ENCODE assay signal across 1 cellular context in genomic region chr15:29821416-29822099, GRCh38.
A peak's percentile ranks its signal among the peaks of the same experiment; 100 is the strongest.
TF ChIP-seq lines count a peak whose summit lies in the region.

No MANE protein-coding gene starts in this region.

TF ChIP-seq in K562, 482 proteins besides CTCF, POLR2A, EP300 and RAD21 (continued from another document and continues in another):
- TF ChIP-seq UBTF (IDR thresholded peaks at IDR 0.05; ENCODE audit: borderline replicate concordance in 1 of 2, low read depth in 2 of 2, low read length in 2 of 2) (peak; percentile 83 to 87), ZFX (CRISPR knock-in tag; IDR thresholded peaks at IDR 0.05) (peak; percentile 76), RFX7 (CRISPR knock-in tag; IDR thresholded peaks at IDR 0.05) (no peak), VEZF1 (CRISPR knock-in tag; IDR thresholded peaks at IDR 0.05) (peak; percentile 52; the same call in 1 of the 2 replicates), GATAD2A (IDR thresholded peaks at IDR 0.05) (no peak), MLX (CRISPR knock-in tag; conservative IDR thresholded peaks at IDR 0.05) (no peak), SRSF7 (optimal IDR thresholded peaks at IDR 0.05; ENCODE audit: low read depth, low read length) (no peak), RUNX1 (IDR thresholded peaks at IDR 0.05; ENCODE audit: low read depth) (no peak), DDX20 (tag; IDR thresholded peaks at IDR 0.05; ENCODE audit: low read depth) (no peak), SMAD3 (CRISPR knock-in tag; conservative IDR thresholded peaks at IDR 0.05) (no peak), CHD2 (IDR thresholded peaks at IDR 0.05; ENCODE audit: low read depth, low read length) (no peak), SIN3B (IDR thresholded peaks at IDR 0.05; ENCODE audit: low read depth) (no peak), NCOA2 (IDR thresholded peaks at IDR 0.05; ENCODE audit: partially characterized antibody in 2 of 2) (no peak), YY1 (IDR thresholded peaks at IDR 0.05; ENCODE audit: borderline replicate concordance in 1 of 3, control insufficient read depth in 1 of 3, extremely low read depth in 1 of 3, insufficient read depth in 3 of 3, insufficient read length in 1 of 3, insufficient replicate concordance in 2 of 3, low read depth in 1 of 3, low read length in 2 of 3) (peak; percentile 33 to 88 (median 69)), CEBPZ (IDR thresholded peaks at IDR 0.05; ENCODE audit: borderline replicate concordance, low read depth, low read length) (no peak), GABPB2 (CRISPR knock-in tag; conservative IDR thresholded peaks at IDR 0.05) (no peak), FOXA1 (IDR thresholded peaks at IDR 0.05; ENCODE audit: borderline replicate concordance) (no peak), ZNF253 (CRISPR knock-in tag; conservative IDR thresholded peaks at IDR 0.05) (no peak), NONO (IDR thresholded peaks at IDR 0.05; ENCODE audit: low read depth in 2 of 2, low read length in 1 of 2) (no peak), NR2C1 (IDR thresholded peaks at IDR 0.05) (no peak), NR2C1 (tag; IDR thresholded peaks at IDR 0.05) (no peak), ZNF24 (IDR thresholded peaks at IDR 0.05) (no peak), COPS2 (conservative IDR thresholded peaks at IDR 0.05) (no peak), ZNF217 (CRISPR knock-in tag; IDR thresholded peaks at IDR 0.05) (no peak), ZNF444 (CRISPR knock-in tag; IDR thresholded peaks at IDR 0.05) (no peak), THAP12 (CRISPR knock-in tag; IDR thresholded peaks at IDR 0.05) (0 out of 2 replicates have a peak, but pooled peaks have one; percentile 35), NRF1 (conservative IDR thresholded peaks at IDR 0.05 in 1 of 2, IDR thresholded peaks at IDR 0.05 in 1 of 2) (peak; percentile 84 to 85), MTF1 (CRISPR knock-in tag; IDR thresholded peaks at IDR 0.05; ENCODE audit: borderline replicate concordance) (no peak), KDM5B (IDR thresholded peaks at IDR 0.05; ENCODE audit: insufficient replicate concordance, low read depth, low read length) (peak; percentile 58), RBM17 (IDR thresholded peaks at IDR 0.05; ENCODE audit: borderline replicate concordance, low read depth, low read length) (no peak), PYGO2 (tag; IDR thresholded peaks at IDR 0.05) (no peak), GTF2A2 (tag; IDR thresholded peaks at IDR 0.05) (no peak), CCAR2 (IDR thresholded peaks at IDR 0.05; ENCODE audit: low read depth, low read length) (no peak), ZNF561 (CRISPR knock-in tag; conservative IDR thresholded peaks at IDR 0.05) (no peak), FOXJ3 (CRISPR knock-in tag; IDR thresholded peaks at IDR 0.05) (no peak), ZBTB11 (CRISPR knock-in tag; IDR thresholded peaks at IDR 0.05) (no peak), RNF2 (IDR thresholded peaks at IDR 0.05) (no peak), ID3 (CRISPR knock-in tag; IDR thresholded peaks at IDR 0.05) (no peak), ID3 (tag; IDR thresholded peaks at IDR 0.05) (no peak), EWSR1 (IDR thresholded peaks at IDR 0.05; ENCODE audit: borderline replicate concordance, low read depth, partially characterized antibody) (no peak), ZNF41 (CRISPR knock-in tag; conservative IDR thresholded peaks at IDR 0.05) (no peak), ZNF644 (tag; IDR thresholded peaks at IDR 0.05; ENCODE audit: low read depth) (no peak), MCM5 (IDR thresholded peaks at IDR 0.05; ENCODE audit: low read depth) (no peak), ZC3H4 (CRISPR knock-in tag; IDR thresholded peaks at IDR 0.05; ENCODE audit: borderline replicate concordance) (peak; percentile 68; the same call in 1 of the 2 replicates), ZNF224 (CRISPR knock-in tag; IDR thresholded peaks at IDR 0.05) (no peak), ZNF75A (CRISPR knock-in tag; IDR thresholded peaks at IDR 0.05) (no peak), NFATC3 (IDR thresholded peaks at IDR 0.05) (no peak), MEF2D (tag; conservative IDR thresholded peaks at IDR 0.05; ENCODE audit: low read depth) (no peak)
- TF ChIP-seq, protein P1, sequence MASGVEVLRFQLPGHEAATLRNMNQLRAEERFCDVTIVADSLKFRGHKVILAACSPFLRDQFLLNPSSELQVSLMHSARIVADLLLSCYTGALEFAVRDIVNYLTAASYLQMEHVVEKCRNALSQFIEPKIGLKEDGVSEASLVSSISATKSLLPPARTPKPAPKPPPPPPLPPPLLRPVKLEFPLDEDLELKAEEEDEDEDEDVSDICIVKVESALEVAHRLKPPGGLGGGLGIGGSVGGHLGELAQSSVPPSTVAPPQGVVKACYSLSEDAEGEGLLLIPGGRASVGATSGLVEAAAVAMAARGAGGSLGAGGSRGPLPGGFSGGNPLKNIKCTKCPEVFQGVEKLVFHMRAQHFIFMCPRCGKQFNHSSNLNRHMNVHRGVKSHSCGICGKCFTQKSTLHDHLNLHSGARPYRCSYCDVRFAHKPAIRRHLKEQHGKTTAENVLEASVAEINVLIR (CRISPR knock-in tag; IDR thresholded peaks at IDR 0.05) = no peak
- TF ChIP-seq, protein P2, sequence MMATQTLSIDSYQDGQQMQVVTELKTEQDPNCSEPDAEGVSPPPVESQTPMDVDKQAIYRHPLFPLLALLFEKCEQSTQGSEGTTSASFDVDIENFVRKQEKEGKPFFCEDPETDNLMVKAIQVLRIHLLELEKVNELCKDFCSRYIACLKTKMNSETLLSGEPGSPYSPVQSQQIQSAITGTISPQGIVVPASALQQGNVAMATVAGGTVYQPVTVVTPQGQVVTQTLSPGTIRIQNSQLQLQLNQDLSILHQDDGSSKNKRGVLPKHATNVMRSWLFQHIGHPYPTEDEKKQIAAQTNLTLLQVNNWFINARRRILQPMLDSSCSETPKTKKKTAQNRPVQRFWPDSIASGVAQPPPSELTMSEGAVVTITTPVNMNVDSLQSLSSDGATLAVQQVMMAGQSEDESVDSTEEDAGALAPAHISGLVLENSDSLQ (IDR thresholded peaks at IDR 0.05) = peak; percentile 30; the same call in 1 of the 2 replicates
- TF ChIP-seq, protein P3, sequence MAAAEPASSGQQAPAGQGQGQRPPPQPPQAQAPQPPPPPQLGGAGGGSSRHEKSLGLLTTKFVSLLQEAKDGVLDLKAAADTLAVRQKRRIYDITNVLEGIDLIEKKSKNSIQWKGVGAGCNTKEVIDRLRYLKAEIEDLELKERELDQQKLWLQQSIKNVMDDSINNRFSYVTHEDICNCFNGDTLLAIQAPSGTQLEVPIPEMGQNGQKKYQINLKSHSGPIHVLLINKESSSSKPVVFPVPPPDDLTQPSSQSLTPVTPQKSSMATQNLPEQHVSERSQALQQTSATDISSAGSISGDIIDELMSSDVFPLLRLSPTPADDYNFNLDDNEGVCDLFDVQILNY (CRISPR knock-in tag; IDR thresholded peaks at IDR 0.05) = no peak
